1 cellular context compared by ENCODE assay signal in the genomic region with DNA sequence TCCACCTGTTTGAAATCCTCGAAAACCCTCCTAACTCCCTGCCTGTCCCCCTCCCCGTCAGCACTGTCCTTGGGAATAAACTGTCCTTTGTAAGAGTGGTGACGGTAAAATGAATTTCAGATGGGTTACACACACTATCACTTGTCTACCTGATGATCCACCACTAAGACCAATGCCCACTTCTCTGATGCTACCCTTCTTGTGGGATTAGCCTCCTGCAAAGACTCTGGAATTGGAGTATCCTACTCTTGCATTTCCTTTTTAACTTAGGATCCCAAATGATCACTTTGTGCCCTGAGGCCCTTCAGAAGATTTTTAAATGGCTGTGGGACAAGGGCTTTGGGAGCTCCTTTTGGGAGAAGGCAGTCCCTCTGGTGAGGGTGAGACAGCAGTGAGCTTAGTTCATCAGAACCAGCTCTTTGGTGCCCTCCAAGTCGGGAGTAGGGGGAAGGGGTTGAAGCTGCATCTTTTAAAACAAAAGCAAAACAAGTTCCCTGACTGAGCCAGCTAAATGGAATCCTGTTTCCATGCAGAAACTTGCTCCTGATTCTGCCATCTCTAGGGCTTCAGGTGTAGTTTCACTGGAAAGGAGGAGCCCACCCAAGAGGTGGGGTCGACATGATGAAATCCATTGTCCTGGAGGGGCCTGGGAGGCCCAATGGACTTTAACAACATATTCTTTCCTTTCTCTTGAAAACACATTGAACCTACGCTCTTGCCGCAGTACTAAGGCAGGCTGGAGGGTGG.
TF ChIP-seq lines count a peak whose summit lies in the region.

No MANE protein-coding gene starts in this region.

TF ChIP-seq in HepG2, 621 proteins besides CTCF, POLR2A, EP300 and RAD21 (continued from another document):
- TF ChIP-seq ZNF691 (CRISPR knock-in tag; IDR thresholded peaks at IDR 0.05; ENCODE audit: borderline replicate concordance, low read depth) (no peak), POLR2G (IDR thresholded peaks at IDR 0.05; ENCODE audit: low read depth, low read length) (0 out of 2 replicates have a peak, but pooled peaks have one; percentile 40), PAF1 (CRISPR knock-in tag; IDR thresholded peaks at IDR 0.05) (peak; percentile 50; the same call in 1 of the 2 replicates), SMC3 (IDR thresholded peaks at IDR 0.05; ENCODE audit: low read length) (peak; percentile 13; the same call in 1 of the 2 replicates), RBM22 (optimal IDR thresholded peaks at IDR 0.05; ENCODE audit: low read length) (peak; percentile 94), ZC3H13 (CRISPR knock-in tag; IDR thresholded peaks at IDR 0.05) (peak; percentile 44; the same call in 1 of the 2 replicates), POLR2AphosphoS2 (IDR thresholded peaks at IDR 0.05; ENCODE audit: low read depth, low read length) (peak; percentile 85), ZNF605 (CRISPR knock-in tag; IDR thresholded peaks at IDR 0.05) (peak; percentile 44; the same call in 1 of the 2 replicates), MBD4 (IDR thresholded peaks at IDR 0.05; ENCODE audit: borderline replicate concordance, low read length) (peak; percentile 80; the same call in 1 of the 2 replicates), MTERF4 (CRISPR knock-in tag; IDR thresholded peaks at IDR 0.05) (peak; percentile 85; the same call in 1 of the 2 replicates), ELF1 (CRISPR knock-in tag; IDR thresholded peaks at IDR 0.05) (no peak)
